Comparison of ENCODE assay signal across 17 cellular contexts in genomic region chr4:165299399-165300060, GRCh38. TPM values are rescaled to one million over a fixed set of nuclear protein-coding genes. Genes with fewer than 3 reads are reported as not detected.
A peak's percentile ranks its signal among the peaks of the same experiment; 100 is the strongest.
DNase-seq lines count a peak whose midpoint lies in the region; ATAC-seq and TF ChIP-seq lines count a peak whose summit lies in the region.
"Had no signal": no experiment of that assay in that cellular context is flagged by ENCODE, and none has a peak within 500 bp of the region (broad histone marks: within the 10 kb centered on the region; RNA-seq: fewer than 3 reads in every experiment).

No MANE protein-coding gene starts in this region.

- H3K4me2 ChIP-seq in smooth muscle cell = no peak overlapping the region
- H3K4me2 ChIP-seq: KMS-11 had no signal

- H3K4me3 ChIP-seq in HEK293 (ENCODE audit: low read depth, low read length) (no peak overlapping the region), neutrophil (ENCODE audit: low read depth in 1 of 2, low read length in 1 of 2) (peak overlapping the region; percentile 54 to 58), smooth muscle cell (no peak overlapping the region)
- H3K4me3 ChIP-seq: esophagus squamous epithelium, ovary had no signal

- peaks cover 43% of the 10 kb centered on the region for H3K4me1 Mint-ChIP-seq in activated T-cell treated with anti-CD3 and anti-CD28 coated beads, Interleukin-2, amount 50 U/mL, for 72 hours (ENCODE audit: low read depth)

- WGBS in smooth muscle cell (ENCODE audit: low lambda C conversion rate) = 84% methylated on average over 5 of the region's 5 CpGs

- no peak overlapping the region for H3K4me3 Mint-ChIP-seq in activated T-cell treated with anti-CD3 and anti-CD28 coated beads, Interleukin-2, amount 50 U/mL, for 72 hours
- H3K4me3 Mint-ChIP-seq: CD8-positive, alpha-beta memory T cell had no signal

- DNase-seq in activated T-cell treated with anti-CD3 and anti-CD28 coated beads, Interleukin-2, amount 50 U/mL, for 72 hours = no peak
- no peak for DNase-seq in activated T-cell treated with anti-CD3 and anti-CD28 coated beads, Interleukin-2, amount 50 U/mL, for 48 hours
- DNase-seq in OCI-M1 (lab: John Stamatoyannopoulos, UW) (peak; percentile 45), smooth muscle cell (lab: John Stamatoyannopoulos, UW; ENCODE audit: unreplicated experiment) (no peak)
- DNase-seq: activated CD4-positive, CD25-positive, alpha-beta regulatory T cell treated with anti-CD3 and anti-CD28 coated beads, Interleukin-2, amount 50 U/mL, for 72 hours; activated effector memory CD4-positive, alpha-beta T cell treated with Interleukin-2 at 50 U/mL for 16 hours; CD8-positive, alpha-beta memory T cell; EL; esophagus squamous epithelium; H7; NCI-H446; ovary had no signal

- H3K36me3 ChIP-seq in HEK293 (ENCODE audit: control insufficient read depth in 2 of 2, insufficient read depth in 1 of 2, low read length in 2 of 2) (peaks cover 0 to 7% of the 10 kb centered on the region in 2 experiments; a peak in 2 of 3 replicates), neutrophil (peaks cover 22% of the 10 kb centered on the region), smooth muscle cell (ENCODE audit: low read depth) (no peaks in the 10 kb centered on the region)
- H3K36me3 ChIP-seq: ovary had no signal

- H3K79me2 ChIP-seq in smooth muscle cell (ENCODE audit: low read depth) = no peaks in the 10 kb centered on the region

- peak overlapping the region; percentile 19 for H3K27ac Mint-ChIP-seq in activated T-cell treated with anti-CD3 and anti-CD28 coated beads, Interleukin-2, amount 50 U/mL, for 72 hours

- ATAC-seq in activated T-cell treated with anti-CD3 and anti-CD28 coated beads, Interleukin-2, amount 50 U/mL, for 72 hours (replicated peaks in 1 of 2) = no peak
- no peak for ATAC-seq in HG03520 (IDR thresholded peaks at IDR 0.05; ENCODE audit: unreplicated experiment)
- ATAC-seq in HG03196 (IDR thresholded peaks at IDR 0.05; ENCODE audit: unreplicated experiment) = no peak

- H3K27ac ChIP-seq in HEK293 (ENCODE audit: extremely low read depth, low read depth, low read length) = no peak overlapping the region
- peak overlapping the region; percentile 80 for H3K27ac ChIP-seq in neutrophil
- no peak overlapping the region for H3K27ac ChIP-seq in smooth muscle cell (ENCODE audit: low read depth)
- H3K27ac ChIP-seq: KMS-11, ovary had no signal

- H3K9me3 ChIP-seq in HEK293 (ENCODE audit: control insufficient read depth, insufficient read depth, low read depth, low read length) (no peaks in the 10 kb centered on the region), neutrophil (no peaks in the 10 kb centered on the region), smooth muscle cell (replicated peaks; ENCODE audit: low read depth) (no peaks in the 10 kb centered on the region)
- H3K9me3 ChIP-seq: esophagus squamous epithelium, ovary had no signal

- H3F3A ChIP-seq in smooth muscle cell (ENCODE audit: low read depth) = no peaks in the 10 kb centered on the region

- POLR2A ChIA-PET in HEK293 (lab: Yijun Ruan, JAX) = no interaction called here

- no peak overlapping the region for H2AFZ ChIP-seq in smooth muscle cell (ENCODE audit: low read depth)

- H3K9me3 Mint-ChIP-seq in activated T-cell treated with anti-CD3 and anti-CD28 coated beads, Interleukin-2, amount 50 U/mL, for 72 hours = no peaks in the 10 kb centered on the region
- H3K9me3 Mint-ChIP-seq: CD8-positive, alpha-beta memory T cell had no signal

- no peaks in the 10 kb centered on the region for H4K20me1 ChIP-seq in smooth muscle cell (ENCODE audit: low read depth)

- H3K4me1 ChIP-seq in HEK293 (ENCODE audit: control insufficient read depth, insufficient read depth, low read length) = no peaks in the 10 kb centered on the region
- peaks cover 58 to 59% of the 10 kb centered on the region in 2 experiments for H3K4me1 ChIP-seq in neutrophil (ENCODE audit: control insufficient read depth in 1 of 2, insufficient read depth in 1 of 2, low read depth in 1 of 2, low read length in 1 of 2)
- no peaks in the 10 kb centered on the region for H3K4me1 ChIP-seq in smooth muscle cell (ENCODE audit: low read depth)

- TF ChIP-seq CTCF in HEK293 (tag by site-specific recombination; IDR thresholded peaks at IDR 0.05) = no peak
- TF ChIP-seq CTCF in neutrophil (IDR thresholded peaks at IDR 0.05) = peak; percentile 67
- no peak for TF ChIP-seq CTCF in smooth muscle cell (IDR thresholded peaks at IDR 0.05; ENCODE audit: borderline replicate concordance, insufficient read depth, poor library complexity, severe bottlenecking)

- no peaks in the 10 kb centered on the region for H3K27me3 ChIP-seq in neutrophil
- no peaks in the 10 kb centered on the region for H3K27me3 ChIP-seq in smooth muscle cell (ENCODE audit: low read depth)
- H3K27me3 ChIP-seq: esophagus squamous epithelium, ovary had no signal

- CTCF ChIA-PET in HEK293 (lab: Yijun Ruan, JAX) = no interaction called here

- no peaks in the 10 kb centered on the region for H3K27me3 Mint-ChIP-seq in activated T-cell treated with anti-CD3 and anti-CD28 coated beads, Interleukin-2, amount 50 U/mL, for 72 hours (ENCODE audit: low read depth)
- H3K27me3 Mint-ChIP-seq: CD8-positive, alpha-beta memory T cell had no signal

- no peak overlapping the region for H3K9ac ChIP-seq in smooth muscle cell (ENCODE audit: low read depth)
- H3K9ac ChIP-seq: KMS-11 had no signal

- peaks cover 0 to 18% of the 10 kb centered on the region in 2 donors for H3K36me3 Mint-ChIP-seq in activated T-cell treated with anti-CD3 and anti-CD28 coated beads, Interleukin-2, amount 50 U/mL, for 72 hours (ENCODE audit: insufficient read depth in 2 of 2)

TF ChIP-seq in HEK293, 187 proteins besides CTCF, POLR2A, EP300 and RAD21:
- TF ChIP-seq ZNF585B (tag by site-specific recombination; IDR thresholded peaks at IDR 0.05) (no peak), KLF10 (tag by site-specific recombination; IDR thresholded peaks at IDR 0.05) (peak; percentile 34; the same call in 1 of the 2 replicates), ZNF549 (tag by site-specific recombination; IDR thresholded peaks at IDR 0.05) (no peak), ZFP41 (tag by site-specific recombination; IDR thresholded peaks at IDR 0.05; ENCODE audit: borderline replicate concordance) (no peak), MZF1 (tag by site-specific recombination; IDR thresholded peaks at IDR 0.05; ENCODE audit: borderline replicate concordance) (peak; percentile 50; the same call in 1 of the 2 replicates), FEZF1 (tag by site-specific recombination; IDR thresholded peaks at IDR 0.05) (peak; percentile 63; the same call in 1 of the 2 replicates), ZNF132 (tag by site-specific recombination; IDR thresholded peaks at IDR 0.05; ENCODE audit: borderline replicate concordance) (no peak), ZNF692 (tag by site-specific recombination; IDR thresholded peaks at IDR 0.05) (no peak), GLIS1 (tag by site-specific recombination; IDR thresholded peaks at IDR 0.05) (peak; percentile 18; the same call in 1 of the 2 replicates), GLI4 (tag by site-specific recombination; IDR thresholded peaks at IDR 0.05) (no peak), ZNF416 (tag by site-specific recombination; IDR thresholded peaks at IDR 0.05) (no peak), ZFP3 (tag by site-specific recombination; IDR thresholded peaks at IDR 0.05; ENCODE audit: low read depth) (no peak), ZBTB8A (tag by site-specific recombination; IDR thresholded peaks at IDR 0.05) (no peak), SP7 (tag by site-specific recombination; IDR thresholded peaks at IDR 0.05) (peak; percentile 81), PRDM6 (tag by site-specific recombination; IDR thresholded peaks at IDR 0.05) (peak; percentile 81), ZNF621 (tag by site-specific recombination; IDR thresholded peaks at IDR 0.05) (no peak), ZNF792 (tag by site-specific recombination; IDR thresholded peaks at IDR 0.05) (no peak), ZNF24 (tag by site-specific recombination; IDR thresholded peaks at IDR 0.05) (peak; percentile 86; the same call in 1 of the 2 replicates)

RNA-seq across cellular contexts. Expression of gene MSMO1, which starts 27.9 kb away (rescaled TPM):
- 10 to 100 TPM; 21.0 to 23.7 TPM for total RNA-seq in activated T-cell treated with anti-CD3 and anti-CD28 coated beads, Interleukin-2, amount 50 U/mL, for 72 hours
- 218 and 299 TPM in 2 replicates for total RNA-seq in smooth muscle cell
- 133 and 214 TPM in 2 replicates for polyA plus RNA-seq in smooth muscle cell

Comparison
In these comparisons a context has a peak if more than half of its experiments do, and no peak if none do; other contexts are left out.
1. H3K4me3 ChIP-seq: peak in neutrophil (2 of 2); none in HEK293 (single experiment) and smooth muscle cell (single experiment).